In the genomic region with DNA sequence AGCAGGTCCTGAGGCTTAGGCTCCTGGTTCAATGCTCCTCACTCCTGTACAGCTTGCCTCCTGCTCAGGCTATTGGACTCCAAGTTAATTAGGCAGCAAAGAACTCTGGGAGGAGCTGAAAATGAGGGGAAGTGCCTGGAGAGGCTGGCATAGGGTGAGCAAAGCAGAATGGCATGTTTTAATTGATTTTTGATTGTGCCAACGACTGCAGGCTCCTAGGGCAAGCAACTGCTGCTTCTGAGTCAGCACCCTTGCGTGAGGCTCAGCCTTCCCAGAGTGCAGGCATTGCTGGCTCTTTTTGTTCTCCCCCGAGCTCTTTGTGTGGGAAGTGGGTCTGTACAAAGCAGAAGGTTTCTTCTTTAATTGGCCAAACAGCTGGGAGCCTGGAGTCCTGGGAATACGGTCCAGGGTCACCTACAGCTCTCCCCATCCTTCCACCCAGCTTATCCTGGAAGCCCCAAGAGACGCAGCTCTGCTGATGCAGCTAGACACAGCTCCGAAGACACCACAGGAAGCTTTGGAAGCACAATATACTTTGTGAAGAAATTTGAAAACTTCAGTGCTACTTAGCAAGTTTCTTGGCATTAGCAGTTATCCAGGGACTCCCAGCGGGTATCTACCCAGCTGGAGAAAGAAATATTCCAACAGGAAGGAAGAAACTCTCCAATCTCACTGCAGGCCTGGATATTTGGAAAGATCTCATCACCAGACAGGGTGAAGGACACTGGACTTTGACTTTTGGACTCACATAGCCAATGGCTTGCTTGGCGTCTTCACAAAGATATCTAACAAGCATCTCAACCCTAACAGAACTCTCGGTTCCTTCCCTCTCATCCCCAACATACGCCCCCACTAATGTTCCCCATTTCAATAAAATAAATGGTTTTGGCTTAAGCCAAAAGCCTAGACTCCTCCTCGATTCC, we compare ENCODE assay signal across 11 cellular contexts.
A peak's percentile ranks its signal among the peaks of the same experiment; 100 is the strongest.
DNase-seq lines count a peak whose midpoint lies in the region; ATAC-seq, FAIRE-seq and TF ChIP-seq lines count a peak whose summit lies in the region.
"Had no signal": no experiment of that assay in that cellular context is flagged by ENCODE, and none has a peak within 500 bp of the region (broad histone marks: within the 10 kb centered on the region; RNA-seq: fewer than 3 reads in every experiment).

No MANE protein-coding gene starts in this region.

- DNase-seq in NCI-H2107 treated with DMSO at 0.1 percent for 48 hours (lab: John Stamatoyannopoulos, UW; ENCODE audit: unreplicated experiment) (peak; percentile 93), NCI-H2107 (lab: John Stamatoyannopoulos, UW) (no peak), SJSA1 (ENCODE audit: low read depth in 1 of 2, low spot score in 2 of 2) (peak; percentile 75 to 76), foreskin melanocyte (peak; percentile 89), small intestine (peak; percentile 68), DMS53 (lab: John Stamatoyannopoulos, UW) (no peak), adrenal gland (no peak)
- DNase-seq: 8988T had no signal

- TF ChIP-seq POLR2A in adrenal gland (IDR thresholded peaks at IDR 0.05): no peak

- no peak for FAIRE-seq in small intestine (lab: Jason Lieb, UNC)

- H3K27me3 ChIP-seq in SJSA1 (replicated peaks) (no peaks in the 10 kb centered on the region), small intestine (ENCODE audit: control insufficient read depth in 2 of 2, insufficient read depth in 2 of 2, low read length in 2 of 2) (no peaks in the 10 kb centered on the region), adrenal gland (no peaks in the 10 kb centered on the region)
- H3K27me3 ChIP-seq: dorsolateral prefrontal cortex had no signal

- peaks cover 45% of the 10 kb centered on the region for H3K4me1 ChIP-seq in SJSA1 (replicated peaks)
- no peaks in the 10 kb centered on the region for H3K4me1 ChIP-seq in small intestine (ENCODE audit: control insufficient read depth in 2 of 2, insufficient read depth in 1 of 2, low read depth in 1 of 2, low read length in 1 of 2)
- H3K4me1 ChIP-seq in adrenal gland (replicated peaks in 1 of 2): no peaks in the 10 kb centered on the region
- H3K4me1 ChIP-seq: prostate gland had no signal

- no peak for TF ChIP-seq CTCF in adrenal gland (IDR thresholded peaks at IDR 0.05)

- 52 to 71% (median 62%) methylated on average over 11 of the region's 11 CpGs for WGBS in small intestine, 3 donors
- WGBS in adrenal gland, 4 donors: 80 to 86% (median 82%) methylated on average over 10 to 11 of the region's 11 CpGs

- ATAC-seq in GM21515 (IDR thresholded peaks at IDR 0.05; ENCODE audit: unreplicated experiment): no peak

- intact Hi-C loops in adrenal gland (cut with DNase I): no loop called here

- no peaks in the 10 kb centered on the region for H3K36me3 ChIP-seq in SJSA1
- H3K36me3 ChIP-seq in small intestine (ENCODE audit: control insufficient read depth in 2 of 2, insufficient read depth in 2 of 2, low read length in 2 of 2): no peaks in the 10 kb centered on the region
- H3K36me3 ChIP-seq in adrenal gland (replicated peaks in 1 of 2): no peaks in the 10 kb centered on the region
- H3K36me3 ChIP-seq: prostate gland had no signal

- no peak overlapping the region for H3K4me3 ChIP-seq in SJSA1
- no peak overlapping the region for H3K4me3 ChIP-seq in small intestine (ENCODE audit: low read depth in 1 of 2, low read length in 2 of 2)
- H3K4me3 ChIP-seq in adrenal gland: no peak overlapping the region
- H3K4me3 ChIP-seq: dorsolateral prefrontal cortex, prostate gland had no signal

- H3K9me3 ChIP-seq in SJSA1 (replicated peaks) (no peaks in the 10 kb centered on the region), small intestine (ENCODE audit: control insufficient read depth, low read depth) (no peaks in the 10 kb centered on the region), adrenal gland (replicated peaks in 1 of 3) (no peaks in the 10 kb centered on the region)
- H3K9me3 ChIP-seq: prostate gland had no signal

- H3K27ac ChIP-seq in SJSA1 (peak overlapping the region; percentile 80), small intestine (ENCODE audit: low read depth in 1 of 2, low read length in 1 of 2) (no peak overlapping the region), adrenal gland (no peak overlapping the region)
- H3K27ac ChIP-seq: prostate gland had no signal

Comparison
In these comparisons a context has a peak if more than half of its experiments do, and no peak if none do; other contexts are left out.
1. DNase-seq: peak in NCI-H2107 treated with DMSO at 0.1 percent for 48 hours (single experiment), SJSA1 (2 of 2), foreskin melanocyte (single experiment) and small intestine (single experiment); none in NCI-H2107 (single experiment), DMS53 (single experiment) and adrenal gland (0 of 7).